1 cellular context compared by ENCODE assay signal in genomic region chr4:7771056-7771455, GRCh38.
A peak's percentile ranks its signal among the peaks of the same experiment; 100 is the strongest.
TF ChIP-seq lines count a peak whose summit lies in the region.

No MANE protein-coding gene starts in this region.

TF ChIP-seq in GM12878, 131 proteins besides CTCF, POLR2A, EP300 and RAD21 (continued from another document):
- no peak for TF ChIP-seq ZNF687 (IDR thresholded peaks at IDR 0.05)
- TF ChIP-seq GABPA (IDR thresholded peaks at IDR 0.05; ENCODE audit: low read depth), result no peak
- TF ChIP-seq KLF5 (IDR thresholded peaks at IDR 0.05; ENCODE audit: partially characterized antibody), result no peak
- peak; percentile 25; the same call in 1 of the 2 replicates for TF ChIP-seq YY1 (IDR thresholded peaks at IDR 0.05; ENCODE audit: low read depth, low read length)
